ENCODE assay signal across 23 cellular contexts in the genomic region with DNA sequence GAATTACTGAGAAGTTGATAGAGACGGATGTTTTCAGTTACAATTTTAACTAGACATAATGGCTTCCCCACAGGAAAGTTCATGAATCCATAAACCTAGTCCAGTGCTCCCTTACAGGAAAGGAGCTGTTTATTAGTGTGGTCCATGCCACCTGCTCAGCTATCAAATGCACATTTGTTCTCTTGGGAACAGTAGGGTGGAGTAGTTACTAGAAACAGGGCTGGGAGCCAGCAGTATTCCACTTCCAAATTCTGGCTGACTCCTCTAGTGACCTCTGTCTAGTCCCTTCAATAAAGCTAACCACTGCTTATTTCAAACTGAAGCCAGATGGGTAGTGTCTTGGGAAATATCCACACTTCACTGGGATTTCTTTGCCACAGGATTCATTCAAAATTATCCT.
DNase-seq lines count a peak whose midpoint lies in the region; ATAC-seq and TF ChIP-seq lines count a peak whose summit lies in the region.
"Had no signal": no experiment of that assay in that cellular context is flagged by ENCODE, and none has a peak within 500 bp of the region (broad histone marks: within the 10 kb centered on the region; RNA-seq: fewer than 3 reads in every experiment).

No MANE protein-coding gene starts in this region.

- no peaks in the 10 kb centered on the region for H3K9me3 ChIP-seq in MG63
- H3K9me3 ChIP-seq: spleen had no signal

- H3K4me3 Mint-ChIP-seq in osteocyte (ENCODE audit: unreplicated experiment) = no peak overlapping the region
- H3K4me3 Mint-ChIP-seq: activated naive CD8-positive, alpha-beta T cell treated with anti-CD3 and anti-CD28 coated beads, Interleukin-2, amount 10 ng/mL, durations not matched to agents 7 days and 5 days; HFFc6; type B pancreatic cell had no signal

- H3K4me1 Mint-ChIP-seq in osteocyte (ENCODE audit: unreplicated experiment) = peaks cover 22% of the 10 kb centered on the region
- H3K4me1 Mint-ChIP-seq: activated naive CD8-positive, alpha-beta T cell treated with anti-CD3 and anti-CD28 coated beads, Interleukin-2, amount 10 ng/mL, durations not matched to agents 7 days and 5 days had no signal

- no peaks in the 10 kb centered on the region for H3K36me3 Mint-ChIP-seq in osteocyte (ENCODE audit: unreplicated experiment)
- H3K36me3 Mint-ChIP-seq: activated naive CD8-positive, alpha-beta T cell treated with anti-CD3 and anti-CD28 coated beads, Interleukin-2, amount 10 ng/mL, durations not matched to agents 7 days and 5 days; type B pancreatic cell had no signal

- H3K4me3 ChIP-seq in MG63 (no peak overlapping the region), astrocyte of the spinal cord (ENCODE audit: low read depth, low read length) (no peak overlapping the region)
- H3K4me3 ChIP-seq: PC-9, spleen had no signal

- TF ChIP-seq CTCF in astrocyte of the spinal cord (IDR thresholded peaks at IDR 0.05; ENCODE audit: low read depth, low read length) = no peak
- no peak for TF ChIP-seq CTCF in osteocyte (IDR thresholded peaks at IDR 0.05)

- in situ Hi-C loops in astrocyte of the spinal cord (cut with HindIII; ENCODE audit: low sequenced_read_pairs) = no loop called here

- no peak for ATAC-seq in GM21529 (IDR thresholded peaks at IDR 0.05; ENCODE audit: unreplicated experiment)
- ATAC-seq: esophagus mucosa, left colon had no signal

- no peaks in the 10 kb centered on the region for H3K9me3 Mint-ChIP-seq in osteocyte (ENCODE audit: unreplicated experiment)
- H3K9me3 Mint-ChIP-seq: activated naive CD8-positive, alpha-beta T cell treated with anti-CD3 and anti-CD28 coated beads, Interleukin-2, amount 10 ng/mL, durations not matched to agents 7 days and 5 days; activated T-helper 2 cell treated with anti-CD3 and anti-CD28 coated beads, Interferon-gamma antibody, Interleukin-2, Interleukin-4, amounts not matched to agents 10 μg/mL and 5 μg/mL and 100 μg/mL, durations not matched to agents 14 hours and 24 hours and 36 hours; type B pancreatic cell had no signal

- H3K36me3 ChIP-seq in MG63 = no peaks in the 10 kb centered on the region
- H3K36me3 ChIP-seq: spleen had no signal

- H3K27ac Mint-ChIP-seq in osteocyte (ENCODE audit: unreplicated experiment) = no peak overlapping the region
- H3K27ac Mint-ChIP-seq: activated naive CD8-positive, alpha-beta T cell treated with anti-CD3 and anti-CD28 coated beads, Interleukin-2, amount 10 ng/mL, durations not matched to agents 7 days and 5 days; activated T-helper 2 cell treated with anti-CD3 and anti-CD28 coated beads, Interferon-gamma antibody, Interleukin-2, Interleukin-4, amounts not matched to agents 10 μg/mL and 5 μg/mL and 100 μg/mL, durations not matched to agents 14 hours and 24 hours and 36 hours; HFFc6; type B pancreatic cell had no signal

- H3K27me3 Mint-ChIP-seq in osteocyte (ENCODE audit: unreplicated experiment) = no peaks in the 10 kb centered on the region
- H3K27me3 Mint-ChIP-seq: activated naive CD8-positive, alpha-beta T cell treated with anti-CD3 and anti-CD28 coated beads, Interleukin-2, amount 10 ng/mL, durations not matched to agents 7 days and 5 days; type B pancreatic cell had no signal

- H3K27me3 ChIP-seq in MG63 = no peaks in the 10 kb centered on the region
- H3K27me3 ChIP-seq: spleen had no signal

- DNase-seq in MG63 = peak; percentile 17
- peak; percentile 38 for DNase-seq in NCI-H1694 treated with DMSO at 0.1 percent for 48 hours (lab: John Stamatoyannopoulos, UW)
- DNase-seq in astrocyte of the spinal cord (ENCODE audit: low read depth, low spot score) = peak; percentile 6
- DNase-seq in myocyte (ENCODE audit: low read depth) = peak; percentile 69
- DNase-seq in AG08396 (ENCODE audit: low spot score) = no peak
- DNase-seq in osteocyte (ENCODE audit: extremely low spot score, unreplicated experiment) = no peak
- DNase-seq: activated CD4-positive, alpha-beta T cell treated with anti-CD3 and anti-CD28 coated beads, Interleukin-2, amount 50 U/mL, for 1 hour; activated CD8-positive, alpha-beta memory T cell treated with anti-CD3 and anti-CD28 coated beads, Interleukin-2, amount 50 U/mL, for 4 hours; activated naive CD8-positive, alpha-beta T cell treated with anti-CD3 and anti-CD28 coated beads, Interleukin-2, amount 10 ng/mL, durations not matched to agents 7 days and 5 days; AML-193; DND-41; effector memory CD4-positive, alpha-beta T cell; HFFc6; left colon; NCI-H187 treated with DMSO at 0.1 percent for 48 hours; NCI-H526 treated with DMSO at 0.1 percent for 48 hours; PC-9; spleen; stimulated activated CD4-positive, alpha-beta T cell treated with anti-CD3 and anti-CD28 coated beads, Interleukin-4, amount 100 ng/mL, for 4 hours had no signal

Comparison
In these comparisons a context has a peak if more than half of its experiments do, and no peak if none do; other contexts are left out.
1. DNase-seq: peak in MG63 (single experiment), NCI-H1694 treated with DMSO at 0.1 percent for 48 hours (single experiment), astrocyte of the spinal cord (single experiment) and myocyte (single experiment); none in AG08396 (single experiment) and osteocyte (single experiment).